In genomic region chr9:137303031-137303892, GRCh38 we compare ENCODE assay signal across 9 cellular contexts. TPM values are rescaled to one million over a fixed set of nuclear protein-coding genes. Genes with fewer than 3 reads are reported as not detected.
DNase-seq lines count a peak whose midpoint lies in the region; ATAC-seq, FAIRE-seq and TF ChIP-seq lines count a peak whose summit lies in the region.
"Had no signal": no experiment of that assay in that cellular context is flagged by ENCODE, and none has a peak within 500 bp of the region (broad histone marks: within the 10 kb centered on the region; RNA-seq: fewer than 3 reads in every experiment).

No MANE protein-coding gene starts in this region.

- 0 out of 2 replicates have a peak overlapping the region, but pooled peaks have one; percentile 2 for H3K9ac ChIP-seq in HUES48 (ENCODE audit: low read depth, low read length)

- intact Hi-C loops in naive thymus-derived CD4-positive, alpha-beta T cell (cut with micrococcal nuclease), result loop anchor here (2.0 to 10.0 kb wide), 5 partner anchors 62 to 252 kb away; partner anchors contain the start of genes EXD3 (in 1 of the 2), MRPL41 (in 1 of the 2), NOXA1 (in 1 of the 2) and PNPLA7 (in 1 of the 2)

- H3K4me1 ChIP-seq in BE2C (no peaks in the 10 kb centered on the region; the same call in 1 of the 2 replicates), HUES48 (ENCODE audit: control insufficient read depth, insufficient read depth, low read length) (peaks cover 33% of the 10 kb centered on the region), ectodermal cell (ENCODE audit: control insufficient read depth, insufficient read depth, low read length) (peaks cover 67% of the 10 kb centered on the region)
- peaks cover 7 to 27% of the 10 kb centered on the region in 2 donors for H3K4me1 ChIP-seq in naive thymus-derived CD4-positive, alpha-beta T cell (ENCODE audit: control insufficient read depth in 2 of 2, insufficient read depth in 2 of 2, low read length in 2 of 2)

- FAIRE-seq in D721Med (lab: Jason Lieb, UNC), result no peak

- no peaks in the 10 kb centered on the region for H3K36me3 ChIP-seq in BE2C
- H3K36me3 ChIP-seq in HUES48 (ENCODE audit: control insufficient read depth, insufficient read depth, low read length), result no peaks in the 10 kb centered on the region
- no peaks in the 10 kb centered on the region for H3K36me3 ChIP-seq in ectodermal cell (ENCODE audit: control insufficient read depth, insufficient read depth, low read length)
- H3K36me3 ChIP-seq in naive thymus-derived CD4-positive, alpha-beta T cell (ENCODE audit: control insufficient read depth in 2 of 3, insufficient read depth in 3 of 3, low read length in 3 of 3), result no peaks in the 10 kb centered on the region

- 50 to 52% methylated on average over 27 of the region's 27 CpGs for WGBS in ectodermal cell, 2 experiments

- H3K9me3 Mint-ChIP-seq in naive thymus-derived CD4-positive, alpha-beta T cell, result no peaks in the 10 kb centered on the region

- H3K4me3 Mint-ChIP-seq in naive thymus-derived CD4-positive, alpha-beta T cell, result peak overlapping the region in 9 of 10 donors; percentile 6 to 66 (median 36)

- DNase-seq in BE2C, result peak; percentile 10
- peak in 1 of 9 donors; percentile 12 for DNase-seq in naive thymus-derived CD4-positive, alpha-beta T cell
- DNase-seq in D721Med (ENCODE audit: insufficient read length, low spot score), result no peak
- no peak for DNase-seq in D341Med (ENCODE audit: low spot score)

- H3K27ac ChIP-seq in HUES48 (ENCODE audit: low read depth, low read length), result no peak overlapping the region
- H3K27ac ChIP-seq in ectodermal cell (ENCODE audit: insufficient read depth, low read depth, low read length, poor library complexity, severe bottlenecking), result peak overlapping the region; percentile 1
- peak overlapping the region; percentile 48 for H3K27ac ChIP-seq in naive thymus-derived CD4-positive, alpha-beta T cell (ENCODE audit: low read depth, low read length)

- POLR2A ChIA-PET in naive thymus-derived CD4-positive, alpha-beta T cell (lab: Charles Lee), result interaction anchor here (1.2 kb wide), 1 partner anchor 575 kb away, joined by 3 read pairs; no protein-coding TSS in a partner anchor

- CTCF ChIA-PET in naive thymus-derived CD4-positive, alpha-beta T cell (lab: Charles Lee), result interaction anchor here (1.0 kb wide), 2 partner anchors 9 to 120 kb away, joined by 3 to 4 read pairs; partner anchors contain the start of genes EXD3 and NOXA1

- H3K27me3 Mint-ChIP-seq in naive thymus-derived CD4-positive, alpha-beta T cell, result peaks cover 0 to 25% (median 4%) of the 10 kb centered on the region in 5 donors

- no peaks in the 10 kb centered on the region for H3K36me3 Mint-ChIP-seq in naive thymus-derived CD4-positive, alpha-beta T cell

- no peak for TF ChIP-seq CTCF in BE2C (IDR thresholded peaks at IDR 0.05; ENCODE audit: low read depth, low read length)
- no peak for TF ChIP-seq CTCF in D721Med (IDR thresholded peaks at IDR 0.05; ENCODE audit: insufficient read depth, missing control alignments)

- H3K4me1 Mint-ChIP-seq in naive thymus-derived CD4-positive, alpha-beta T cell, result peaks cover 0 to 14% (median 11%) of the 10 kb centered on the region in 7 donors

- H3K9me3 ChIP-seq in BE2C (no peaks in the 10 kb centered on the region), HUES48 (ENCODE audit: control insufficient read depth, insufficient read depth, low read length) (no peaks in the 10 kb centered on the region), ectodermal cell (ENCODE audit: control insufficient read depth, low read length) (no peaks in the 10 kb centered on the region)
- no peaks in the 10 kb centered on the region for H3K9me3 ChIP-seq in naive thymus-derived CD4-positive, alpha-beta T cell (ENCODE audit: control insufficient read depth in 2 of 3, low read length in 3 of 3)

- no peaks in the 10 kb centered on the region for H3K27me3 ChIP-seq in BE2C
- H3K27me3 ChIP-seq in HUES48 (ENCODE audit: control insufficient read depth, insufficient read depth, low read length), result peaks cover 15% of the 10 kb centered on the region
- peaks cover 16% of the 10 kb centered on the region for H3K27me3 ChIP-seq in ectodermal cell (ENCODE audit: control insufficient read depth, insufficient read depth, low read length, poor library complexity, severe bottlenecking)
- peaks cover 15 to 18% of the 10 kb centered on the region in 2 donors for H3K27me3 ChIP-seq in naive thymus-derived CD4-positive, alpha-beta T cell (ENCODE audit: control insufficient read depth in 2 of 2, insufficient read depth in 2 of 2, low read length in 2 of 2)

- H3K4me3 ChIP-seq in BE2C (ENCODE audit: low read depth, low read length), result no peak overlapping the region; the same call in 1 of the 2 replicates
- H3K4me3 ChIP-seq in HUES48 (ENCODE audit: low read depth, low read length), result peak overlapping the region; percentile 55
- peak overlapping the region; percentile 24 for H3K4me3 ChIP-seq in ectodermal cell (ENCODE audit: insufficient read depth, low read depth, low read length)
- no peak overlapping the region for H3K4me3 ChIP-seq in naive thymus-derived CD4-positive, alpha-beta T cell (ENCODE audit: low read length)

- ATAC-seq in naive thymus-derived CD4-positive, alpha-beta T cell, result no peak
- no peak for ATAC-seq in GM21717 (IDR thresholded peaks at IDR 0.05; ENCODE audit: unreplicated experiment)
- ATAC-seq in HG03135 (IDR thresholded peaks at IDR 0.05; ENCODE audit: unreplicated experiment), result no peak

- H3K27ac Mint-ChIP-seq in naive thymus-derived CD4-positive, alpha-beta T cell, result peak overlapping the region in 2 of 9 donors; percentile 7 to 26

RNA-seq across cellular contexts. Expression of gene NRARP, which starts 1.2 kb away (rescaled TPM):
- polyA plus RNA-seq in BE2C (2012; ENCODE audit: insufficient read depth, insufficient read length, low read depth), result 5.3 TPM
- 20.0 TPM for polyA plus RNA-seq in ectodermal cell (2013, experiment 1 of 4)
- 17.8 TPM for polyA plus RNA-seq in ectodermal cell (2013, experiment 2 of 4)
- 30.0 TPM for polyA plus RNA-seq in ectodermal cell (2013, experiment 3 of 4)
- polyA plus RNA-seq in ectodermal cell (2013, experiment 4 of 4), result 33.2 TPM
- total RNA-seq in naive thymus-derived CD4-positive, alpha-beta T cell, result 1 to 10 TPM in 3 of 5 experiments, under 1 TPM in 2; 0.70 to 2.7 (median 1.7) TPM
- polyA plus RNA-seq in naive thymus-derived CD4-positive, alpha-beta T cell, result not detected
- total RNA-seq: M059J had no signal

RNA-seq across cellular contexts. Expression of gene TOR4A, which starts 25.7 kb away (rescaled TPM):
- polyA plus RNA-seq in BE2C (2012; ENCODE audit: insufficient read depth, insufficient read length, low read depth), result 9.9 TPM
- polyA plus RNA-seq in ectodermal cell (2013, experiment 1 of 4), result 2.9 TPM
- polyA plus RNA-seq in ectodermal cell (2013, experiment 2 of 4), result 4.0 TPM
- polyA plus RNA-seq in ectodermal cell (2013, experiment 3 of 4), result 3.2 TPM
- polyA plus RNA-seq in ectodermal cell (2013, experiment 4 of 4), result 3.6 TPM
- total RNA-seq in naive thymus-derived CD4-positive, alpha-beta T cell, result 10 to 100 TPM in 2 of 5 experiments, 1 to 10 TPM in 2, under 1 TPM in 1; 0.84 to 16.6 (median 2.3) TPM
- polyA plus RNA-seq in naive thymus-derived CD4-positive, alpha-beta T cell, result under 1 TPM in 1 of 2 donors, not detected in 1; 0.07 TPM

RNA-seq across cellular contexts. Expression of gene NELFB, which starts 48.1 kb away (rescaled TPM):
- 204 TPM for polyA plus RNA-seq in BE2C (2012; ENCODE audit: insufficient read depth, insufficient read length, low read depth)
- 77.8 TPM for polyA plus RNA-seq in ectodermal cell (2013, experiment 1 of 4)
- polyA plus RNA-seq in ectodermal cell (2013, experiment 2 of 4), result 73.9 TPM
- 50.9 TPM for polyA plus RNA-seq in ectodermal cell (2013, experiment 3 of 4)
- polyA plus RNA-seq in ectodermal cell (2013, experiment 4 of 4), result 53.2 TPM
- 10 to 100 TPM; 33.4 to 64.2 (median 38.9) TPM for total RNA-seq in naive thymus-derived CD4-positive, alpha-beta T cell
- 10 to 100 TPM; 22.9 to 36.5 TPM for polyA plus RNA-seq in naive thymus-derived CD4-positive, alpha-beta T cell

RNA-seq across cellular contexts. Expression of gene STPG3, which starts 52.2 kb away (rescaled TPM):
- polyA plus RNA-seq in BE2C (2012; ENCODE audit: insufficient read depth, insufficient read length, low read depth), result not detected
- not detected for polyA plus RNA-seq in ectodermal cell (2013, experiment 1 of 4)
- not detected for polyA plus RNA-seq in ectodermal cell (2013, experiment 2 of 4)
- not detected for polyA plus RNA-seq in ectodermal cell (2013, experiment 3 of 4)
- polyA plus RNA-seq in ectodermal cell (2013, experiment 4 of 4), result not detected
- not detected for total RNA-seq in naive thymus-derived CD4-positive, alpha-beta T cell
- polyA plus RNA-seq in naive thymus-derived CD4-positive, alpha-beta T cell, result not detected
- total RNA-seq: M059J had no signal

Comparison
In these comparisons a context has a peak if more than half of its experiments do, and no peak if none do; other contexts are left out.
1. H3K4me3 ChIP-seq: peak in HUES48 (single experiment) and ectodermal cell (single experiment); none in BE2C (single experiment) and naive thymus-derived CD4-positive, alpha-beta T cell (single experiment).